In the genomic region with DNA sequence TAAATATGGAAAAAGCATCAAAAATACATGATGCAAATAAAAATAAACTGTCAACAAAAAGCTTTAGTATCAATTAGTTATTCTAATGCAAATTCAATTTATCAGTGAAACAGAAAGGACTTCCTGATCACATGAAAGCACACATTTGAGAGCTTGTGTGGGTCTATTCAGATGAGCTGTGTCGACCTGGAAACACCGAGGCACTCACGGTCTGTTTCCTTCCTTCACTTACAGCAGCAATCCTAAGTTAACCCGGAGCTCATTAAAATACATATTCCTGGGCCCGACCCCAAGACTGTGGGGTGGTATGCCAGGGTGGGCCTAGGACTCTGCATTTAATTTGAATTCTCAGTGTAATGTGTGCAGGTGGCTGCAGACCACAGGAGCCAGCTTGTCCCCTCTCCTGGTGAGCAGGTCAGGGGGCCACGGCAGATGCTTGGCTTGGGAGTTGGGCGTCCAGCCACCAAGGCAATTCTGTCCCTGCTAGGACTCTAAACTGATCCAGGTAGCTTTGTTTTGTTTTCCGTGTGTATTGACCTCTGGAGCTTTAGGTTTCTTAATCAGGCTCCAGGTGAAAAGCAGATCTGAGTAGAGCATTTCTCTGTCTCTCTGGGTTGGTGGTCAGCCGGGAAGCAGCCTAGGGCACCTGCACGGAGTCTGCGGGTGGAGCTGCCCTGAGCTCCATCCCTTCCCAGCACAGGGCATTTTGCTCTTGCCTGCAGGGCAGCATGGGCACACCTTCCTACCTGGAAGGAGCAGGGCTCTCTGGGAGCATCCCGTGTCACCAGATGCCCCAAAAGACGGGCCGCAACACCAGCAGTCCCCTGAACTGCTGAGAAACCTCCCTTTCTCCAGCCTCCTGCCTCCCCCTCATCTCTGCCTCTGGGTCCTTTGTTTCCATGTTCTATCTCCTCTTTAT, we compare ENCODE assay signal across 13 cellular contexts. TPM values are rescaled to one million over a fixed set of nuclear protein-coding genes. Genes with fewer than 3 reads are reported as not detected.
DNase-seq lines count a peak whose midpoint lies in the region; ATAC-seq lines count a peak whose summit lies in the region.
"Had no signal": no experiment of that assay in that cellular context is flagged by ENCODE, and none has a peak within 500 bp of the region (broad histone marks: within the 10 kb centered on the region; RNA-seq: fewer than 3 reads in every experiment).

No MANE protein-coding gene starts in this region.

- H3K27me3 Mint-ChIP-seq in activated CD4-positive, alpha-beta memory T cell treated with anti-CD3 and anti-CD28 coated beads for 36 hours = no peaks in the 10 kb centered on the region

- H3K36me3 ChIP-seq in BLaER1 = peaks cover 41% of the 10 kb centered on the region
- H3K36me3 ChIP-seq: right lobe of liver, SJSA1 had no signal

- peak overlapping the region; percentile 75 for H3K4me3 Mint-ChIP-seq in activated CD4-positive, alpha-beta memory T cell treated with anti-CD3 and anti-CD28 coated beads for 36 hours
- H3K4me3 Mint-ChIP-seq: type B pancreatic cell had no signal

- peaks cover 92% of the 10 kb centered on the region for H3K4me1 Mint-ChIP-seq in activated CD4-positive, alpha-beta memory T cell treated with anti-CD3 and anti-CD28 coated beads for 36 hours (ENCODE audit: low read depth)

- H3K4me3 ChIP-seq in BLaER1 = no peak overlapping the region
- H3K4me3 ChIP-seq: right lobe of liver, SJSA1 had no signal

- DNase-seq in activated CD4-positive, alpha-beta memory T cell treated with anti-CD3 and anti-CD28 coated beads for 36 hours = peak; percentile 30
- DNase-seq in islet precursor cell (peak; percentile 45), NCI-H1417 (lab: John Stamatoyannopoulos, UW) (no peak), posterior vena cava (ENCODE audit: low spot score) (no peak), NCI-H1930 (lab: John Stamatoyannopoulos, UW) (no peak)
- DNase-seq: activated CD4-positive, alpha-beta T cell treated with anti-CD3 and anti-CD28 coated beads for 1 hour; NCI-H510A treated with DMSO at 0.1 percent for 48 hours had no signal

- CTCF ChIA-PET in activated CD4-positive, alpha-beta memory T cell treated with anti-CD3 and anti-CD28 coated beads for 36 hours (lab: Charles Lee) = interaction anchor here (0.8 to 5.0 kb wide), 9 partner anchors 14 to 321 kb away, joined by 3 to 36 read pairs (median 6); no protein-coding TSS in a partner anchor

- peak; percentile 36 for ATAC-seq in GM18498 (IDR thresholded peaks at IDR 0.05; ENCODE audit: unreplicated experiment)
- no peak for ATAC-seq in HG02885 (IDR thresholded peaks at IDR 0.05; ENCODE audit: poor library complexity, unreplicated experiment)

- POLR2A ChIA-PET in activated CD4-positive, alpha-beta memory T cell treated with anti-CD3 and anti-CD28 coated beads for 36 hours (lab: Charles Lee) = interaction anchor here (0.9 to 2.8 kb wide), 8 partner anchors 8 to 60 kb away, joined by 3 to 20 read pairs (median 10); partner anchors contain the start of gene MBP

- H3K27ac ChIP-seq in BLaER1 = peak overlapping the region; percentile 75
- H3K27ac ChIP-seq: SJSA1 had no signal

- no peaks in the 10 kb centered on the region for H3K9me3 Mint-ChIP-seq in activated CD4-positive, alpha-beta memory T cell treated with anti-CD3 and anti-CD28 coated beads for 36 hours
- H3K9me3 Mint-ChIP-seq: type B pancreatic cell had no signal

- no peaks in the 10 kb centered on the region for H3K9me3 ChIP-seq in BLaER1
- H3K9me3 ChIP-seq: right lobe of liver, SJSA1 had no signal

- peak overlapping the region; percentile 98 for H3K4me2 ChIP-seq in BLaER1

- H3K36me3 Mint-ChIP-seq in activated CD4-positive, alpha-beta memory T cell treated with anti-CD3 and anti-CD28 coated beads for 36 hours = peaks cover 19% of the 10 kb centered on the region

- peaks cover 100% of the 10 kb centered on the region for H3K4me1 ChIP-seq in BLaER1

- peak overlapping the region; percentile 93 for H3K27ac Mint-ChIP-seq in activated CD4-positive, alpha-beta memory T cell treated with anti-CD3 and anti-CD28 coated beads for 36 hours
- H3K27ac Mint-ChIP-seq: type B pancreatic cell had no signal

- intact Hi-C loops in activated CD4-positive, alpha-beta memory T cell treated with anti-CD3 and anti-CD28 coated beads for 36 hours (cut with micrococcal nuclease) = loop anchor here (1.0 kb wide), 4 partner anchors 9 to 56 kb away; partner anchors contain the start of gene MBP
- intact Hi-C loops in posterior vena cava (cut with DNase I) = no loop called here

- peak overlapping the region; percentile 54; the same call in 1 of the 2 replicates for H3K9ac ChIP-seq in BLaER1

- no peaks in the 10 kb centered on the region for H3K27me3 ChIP-seq in BLaER1
- H3K27me3 ChIP-seq: right lobe of liver, SJSA1 had no signal

- peaks cover 99% of the 10 kb centered on the region for H4K20me1 ChIP-seq in BLaER1

RNA-seq across cellular contexts. Expression of gene MBP, which starts 9.0 kb away (rescaled TPM):
- total RNA-seq in activated CD4-positive, alpha-beta memory T cell treated with anti-CD3 and anti-CD28 coated beads for 36 hours = 10 to 100 TPM; 38.9 to 40.4 TPM
- 10 to 100 TPM; 41.6 to 42.1 TPM for total RNA-seq in posterior vena cava
- total RNA-seq: SJSA1 had no signal

Comparison
In these comparisons a context has a peak if more than half of its experiments do, and no peak if none do; other contexts are left out.
1. DNase-seq: peak in activated CD4-positive, alpha-beta memory T cell treated with anti-CD3 and anti-CD28 coated beads for 36 hours (single experiment) and islet precursor cell (single experiment); none in NCI-H1417 (0 of 3), posterior vena cava (single experiment) and NCI-H1930 (0 of 2).